Comparison of ENCODE assay signal across 8 cellular contexts in genomic region chr1:1013105-1013921, GRCh38. TPM values are rescaled to one million over a fixed set of nuclear protein-coding genes. Genes with fewer than 3 reads are reported as not detected.
DNase-seq lines count a peak whose midpoint lies in the region; ATAC-seq, FAIRE-seq and TF ChIP-seq lines count a peak whose summit lies in the region.

ISG15 (plus strand) TSS chr1:1013497; CDS start chr1:1013574, 77 bp downstream.

- peak; percentile 75 for ATAC-seq in HG02588 (IDR thresholded peaks at IDR 0.05; ENCODE audit: unreplicated experiment)

- no peak for TF ChIP-seq CTCF in GM12865 (IDR thresholded peaks at IDR 0.05; ENCODE audit: insufficient read depth, low read depth, low read length, missing control alignments)
- no peak for TF ChIP-seq CTCF in VCaP (conservative IDR thresholded peaks at IDR 0.05)
- no peak for TF ChIP-seq CTCF in breast epithelium (IDR thresholded peaks at IDR 0.05)

- H3K9me3 ChIP-seq in breast epithelium (no peaks in the 10 kb centered on the region), iPS-20b (ENCODE audit: insufficient read depth, low read depth, low read length) (no peaks in the 10 kb centered on the region), small intestine (ENCODE audit: control insufficient read depth, low read depth) (no peaks in the 10 kb centered on the region)

- 3 to 5% (median 3%) methylated on average over 30 of the region's 30 CpGs for WGBS in small intestine, 3 donors

- FAIRE-seq in small intestine (lab: Jason Lieb, UNC) = no peak

- no peak for TF ChIP-seq POLR2A in breast epithelium (IDR thresholded peaks at IDR 0.05)

- H3K27ac ChIP-seq in VCaP = peak within 1 kb of the TSS; percentile 81
- peak within 1 kb of the TSS; percentile 82 to 92 for H3K27ac ChIP-seq in breast epithelium
- no peak within 1 kb of the TSS for H3K27ac ChIP-seq in iPS-20b (ENCODE audit: low read length)
- peak within 1 kb of the TSS; percentile 92 to 95 for H3K27ac ChIP-seq in small intestine (ENCODE audit: low read depth in 1 of 2, low read length in 1 of 2)

- H3K36me3 ChIP-seq in breast epithelium (no peaks in the 10 kb centered on the region), iPS-20b (ENCODE audit: insufficient read depth, low read depth, low read length) (no peaks in the 10 kb centered on the region), small intestine (ENCODE audit: control insufficient read depth in 2 of 2, insufficient read depth in 2 of 2, low read length in 2 of 2) (no peaks in the 10 kb centered on the region)

- intact Hi-C loops in breast epithelium (cut with DNase I; ENCODE audit: low total_unique reads) = no loop called here

- peak within 1 kb of the TSS; percentile 82 for H3K4me3 ChIP-seq in GM12865 (ENCODE audit: low read depth, low read length)
- H3K4me3 ChIP-seq in breast epithelium = peak within 1 kb of the TSS; percentile 56 to 69 (median 64)
- H3K4me3 ChIP-seq in iPS-20b (ENCODE audit: low read length) = peak within 1 kb of the TSS; percentile 57
- peak within 1 kb of the TSS; percentile 53 to 65 for H3K4me3 ChIP-seq in small intestine (ENCODE audit: low read depth in 1 of 2, low read length in 2 of 2)

- no peaks in the 10 kb centered on the region for H3K4me1 ChIP-seq in breast epithelium
- peaks cover 9% of the 10 kb centered on the region; the same call in 1 of the 2 replicates for H3K4me1 ChIP-seq in iPS-20b (ENCODE audit: insufficient read depth, low read length)
- H3K4me1 ChIP-seq in small intestine (ENCODE audit: control insufficient read depth in 2 of 2, insufficient read depth in 1 of 2, low read depth in 1 of 2, low read length in 1 of 2) = peaks cover 0 to 4% of the 10 kb centered on the region in 2 donors

- DNase-seq in GM12865 (ENCODE audit: low read depth) (peak; percentile 93), NCI-H1694 treated with DMSO at 0.1 percent for 48 hours (lab: John Stamatoyannopoulos, UW) (peak; percentile 49), breast epithelium (ENCODE audit: low spot score in 2 of 2) (peak; percentile 82 to 84), small intestine (peak; percentile 91), HPDE6-E6E7 (ENCODE audit: extremely low spot score) (no peak)

- H3K27me3 ChIP-seq in breast epithelium (no peaks in the 10 kb centered on the region), iPS-20b (ENCODE audit: insufficient read depth, low read length) (peaks cover 13% of the 10 kb centered on the region; the same call in 1 of the 2 replicates), small intestine (ENCODE audit: control insufficient read depth in 2 of 2, insufficient read depth in 2 of 2, low read length in 2 of 2) (no peaks in the 10 kb centered on the region)

- peak within 1 kb of the TSS; percentile 85; the same call in 1 of the 2 replicates for H3K9ac ChIP-seq in iPS-20b (ENCODE audit: low read depth, low read length)

RNA-seq across cellular contexts. Expression of gene ISG15, which starts in this region (rescaled TPM):
- 10 to 100 TPM; 15.5 to 31.5 (median 18.0) TPM for total RNA-seq in breast epithelium
- polyA plus RNA-seq in small intestine = 100 to 1,000 TPM in 2 of 3 donors, 10 to 100 TPM in 1; 86.3 to 282 (median 277) TPM
